27 cellular contexts compared by ENCODE assay signal in genomic region chr2:83323055-83323454, GRCh38.
"Had no signal": no experiment of that assay in that cellular context is flagged by ENCODE, and none has a peak within 500 bp of the region (broad histone marks: within the 10 kb centered on the region; RNA-seq: fewer than 3 reads in every experiment).

No MANE protein-coding gene starts in this region.

- H3K4me3 ChIP-seq: left lung, lower lobe of right lung, pancreas, prostate gland, sigmoid colon, stomach, testis, thyroid gland, transverse colon, upper lobe of left lung, vagina had no signal

- H3K27ac ChIP-seq: left lung, lower lobe of right lung, pancreas, prostate gland, sigmoid colon, stomach, testis, thyroid gland, transverse colon, upper lobe of left lung, vagina had no signal

- H3K4me1 ChIP-seq: left lung, lower lobe of right lung, pancreas, prostate gland, sigmoid colon, stomach, testis, thyroid gland, transverse colon, upper lobe of left lung, vagina had no signal

- H3K36me3 ChIP-seq: left lung, lower lobe of right lung, pancreas, prostate gland, sigmoid colon, stomach, thyroid gland, transverse colon, upper lobe of left lung, vagina had no signal

- DNase-seq: hippocampal formation; kidney glomerular epithelial cell; left cardiac atrium; left lung; lower lobe of right lung; mammary epithelial cell; mesenchymal stem cell; naive thymus-derived CD4-positive, alpha-beta T cell; nucleus accumbens; pancreas; posterior cingulate gyrus; retina; right cardiac atrium; sigmoid colon; small intestine; stimulated activated CD4-positive, alpha-beta T cell treated with anti-CD3 and anti-CD28 coated beads, Interleukin-1b, Interleukin-23, amount 100 ng/mL, for 48 hours; stimulated activated CD4-positive, alpha-beta T cell treated with anti-CD3 and anti-CD28 coated beads, Interleukin-4, amount 100 ng/mL, for 1 hour; stimulated activated naive B cell treated with anti-CD40 and anti-IgM and Interleukin-4, amounts not matched to agents 10 μg/mL and 1 μg/mL and 100 μg/mL, for 72 hours; stimulated activated naive CD8-positive, alpha-beta T cell treated with anti-CD3 and anti-CD28 coated beads, Interleukin-15, Interleukin-2, amounts not matched to agents 100 U/mL and 50 U/mL, for 24 hours; stomach; testis; thyroid gland; transverse colon; upper lobe of left lung had no signal

- H3K27me3 ChIP-seq: left lung, pancreas, sigmoid colon, stomach, testis, thyroid gland, transverse colon, upper lobe of left lung, vagina had no signal

- H3K9me3 ChIP-seq: lower lobe of right lung, pancreas, prostate gland, sigmoid colon, stomach, testis, thyroid gland, transverse colon, upper lobe of left lung, vagina had no signal

- ATAC-seq: left cardiac atrium; left lung; lower lobe of right lung; naive thymus-derived CD4-positive, alpha-beta T cell; natural killer cell treated with Interleukin-12 subunit alpha and Interleukin-12 subunit beta and Interleukin-15 and Interleukin-18, amount 100 ng/mL, for 72 hours; pancreas; right cardiac atrium; stimulated activated naive B cell treated with anti-CD40 and anti-IgM and Interleukin-4, amounts not matched to agents 10 μg/mL and 1 μg/mL and 100 μg/mL, for 72 hours; stimulated activated naive CD8-positive, alpha-beta T cell treated with anti-CD3 and anti-CD28 coated beads, Interleukin-15, Interleukin-2, amounts not matched to agents 100 U/mL and 50 U/mL, for 24 hours had no signal
